ENCODE assay signal across 6 cellular contexts in genomic region chr2:119228136-119228535, GRCh38.
"Had no signal": no experiment of that assay in that cellular context is flagged by ENCODE, and none has a peak within 500 bp of the region (broad histone marks: within the 10 kb centered on the region; RNA-seq: fewer than 3 reads in every experiment).

No MANE protein-coding gene starts in this region.

- H3K4me3 ChIP-seq: K562 had no signal

- H3K27ac ChIP-seq: HL-60 had no signal

- ATAC-seq: HepG2, K562 had no signal

- DNase-seq: IMR-90, KBM-7, KG1 had no signal
